In genomic region chr2:201642579-201643215, GRCh38 we compare ENCODE assay signal across 8 cellular contexts. TPM values are rescaled to one million over a fixed set of nuclear protein-coding genes. Genes with fewer than 3 reads are reported as not detected.
A peak's percentile ranks its signal among the peaks of the same experiment; 100 is the strongest.
DNase-seq lines count a peak whose midpoint lies in the region; ATAC-seq, FAIRE-seq and TF ChIP-seq lines count a peak whose summit lies in the region.

No MANE protein-coding gene starts in this region.

- H3K27ac Mint-ChIP-seq in chondrocyte (ENCODE audit: unreplicated experiment): peak overlapping the region; percentile 94

- H3K4me3 Mint-ChIP-seq in chondrocyte (ENCODE audit: unreplicated experiment): peak overlapping the region; percentile 90

- peak overlapping the region; percentile 99 for H3K4me3 ChIP-seq in A549

- H3K27me3 ChIP-seq in layer of hippocampus (ENCODE audit: control insufficient read depth, insufficient read depth, low read length): no peaks in the 10 kb centered on the region

- TF ChIP-seq RAD21 in A549 (conservative IDR thresholded peaks at IDR 0.05 in 1 of 2, IDR thresholded peaks at IDR 0.05 in 1 of 2): no peak

- CTCF ChIA-PET in A549 (lab: Yijun Ruan, JAX): interaction anchor here (0.8 kb wide), 1 partner anchor 22 kb away, joined by 3 read pairs; no protein-coding TSS in a partner anchor

- TF ChIP-seq CTCF in A549 (IDR thresholded peaks at IDR 0.05): no peak
- TF ChIP-seq CTCF in chondrocyte (IDR thresholded peaks at IDR 0.05): peak; percentile 34

- WGBS in A549 (ENCODE audit: missing lambda C conversion rate): 2% methylated on average over 21 of the region's 56 CpGs

- FAIRE-seq in A549 (lab: Jason Lieb, UNC): no peak

- no peaks in the 10 kb centered on the region for H3K9me3 ChIP-seq in A549

- POLR2A ChIA-PET in A549 (lab: Yijun Ruan, JAX): interaction anchor here (0.7 to 1.4 kb wide), 3 partner anchors 11 to 139 kb away, joined by 3 read pairs; no protein-coding TSS in a partner anchor

- peaks cover 5% of the 10 kb centered on the region for H3K36me3 Mint-ChIP-seq in chondrocyte (ENCODE audit: low read depth)

- peak; percentile 92 to 96 for ATAC-seq in A549
- peak; percentile 79 for ATAC-seq in HG03066 (IDR thresholded peaks at IDR 0.05; ENCODE audit: low read depth, unreplicated experiment)

- TF ChIP-seq EP300 in A549 (IDR thresholded peaks at IDR 0.05): no peak

- H3K27me3 Mint-ChIP-seq in chondrocyte (ENCODE audit: low read depth): no peaks in the 10 kb centered on the region

- H3K27ac ChIP-seq in A549: peak overlapping the region; percentile 94
- H3K27ac ChIP-seq in layer of hippocampus (ENCODE audit: low read depth, low read length): peak overlapping the region; percentile 74

- TF ChIP-seq POLR2A in A549 (IDR thresholded peaks at IDR 0.05; ENCODE audit: low read length) (peak; percentile 72), GM18526 (IDR thresholded peaks at IDR 0.05; ENCODE audit: extremely low read depth, insufficient read length) (peak; percentile 67)

- peaks cover 12% of the 10 kb centered on the region for H3K4me1 ChIP-seq in A549

- DNase-seq in A549 (ENCODE audit: low read depth in 1 of 2, low spot score in 1 of 2) (peak; percentile 67 to 78), NCI-H2227 (lab: John Stamatoyannopoulos, UW; ENCODE audit: unreplicated experiment) (peak; percentile 96), chondrocyte (ENCODE audit: low spot score) (peak; percentile 92)
- peak; percentile 67 to 78 for DNase-seq in activated CD4-positive, alpha-beta T cell treated with anti-CD3 and anti-CD28 coated beads for 24 hours (ENCODE audit: low read depth in 2 of 2)
- peak; percentile 63 to 77 (median 70) for DNase-seq in stimulated activated CD4-positive, alpha-beta T cell treated with anti-CD3 and anti-CD28 coated beads, Interleukin-1b, Interleukin-23, amount 100 ng/mL, for 24 hours (ENCODE audit: low read depth in 4 of 4, low spot score in 1 of 4)

- no peaks in the 10 kb centered on the region for H3K9me3 Mint-ChIP-seq in chondrocyte (ENCODE audit: low read depth)

- peaks cover 20% of the 10 kb centered on the region for H3K4me1 Mint-ChIP-seq in chondrocyte (ENCODE audit: low read depth)

- H3K4me2 ChIP-seq in A549: peak overlapping the region; percentile 92

TF ChIP-seq in A549, 52 proteins besides CTCF, POLR2A, EP300 and RAD21 (continues in another document):
- TF ChIP-seq KDM5A (IDR thresholded peaks at IDR 0.05) (no peak), SMC3 (IDR thresholded peaks at IDR 0.05) (0 out of 3 replicates have a peak, but pooled peaks have one; percentile 3), HDAC2 (IDR thresholded peaks at IDR 0.05) (no peak), ZSCAN20 (CRISPR knock-in tag; IDR thresholded peaks at IDR 0.05) (no peak), RCOR1 (IDR thresholded peaks at IDR 0.05; ENCODE audit: low read depth, low read length) (no peak), PHF8 (IDR thresholded peaks at IDR 0.05; ENCODE audit: borderline replicate concordance, low read depth) (peak; percentile 75), HOXB5 (CRISPR knock-in tag; IDR thresholded peaks at IDR 0.05) (no peak), ELK1 (IDR thresholded peaks at IDR 0.05; ENCODE audit: low read depth, low read length) (no peak), FOSL2 (IDR thresholded peaks at IDR 0.05) (no peak), FOSL2 (CRISPR knock-in tag; IDR thresholded peaks at IDR 0.05) (0 out of 2 replicates have a peak, but pooled peaks have one; percentile 9), NR3C1 (IDR thresholded peaks at IDR 0.05) (no peak), EHF (CRISPR knock-in tag; IDR thresholded peaks at IDR 0.05) (no peak), FOXS1 (CRISPR knock-in tag; IDR thresholded peaks at IDR 0.05) (no peak), MAX (IDR thresholded peaks at IDR 0.05) (peak; percentile 51; the same call in 1 of the 2 replicates), NPAS2 (CRISPR knock-in tag; IDR thresholded peaks at IDR 0.05; ENCODE audit: borderline replicate concordance) (no peak), RARB (CRISPR knock-in tag; IDR thresholded peaks at IDR 0.05) (no peak), CHD2 (IDR thresholded peaks at IDR 0.05; ENCODE audit: low read length, partially characterized antibody) (no peak), ZC3H11A (IDR thresholded peaks at IDR 0.05) (no peak), MYC (IDR thresholded peaks at IDR 0.05; ENCODE audit: borderline replicate concordance, low read length) (peak; percentile 19; the same call in 1 of the 2 replicates), ZFP36 (IDR thresholded peaks at IDR 0.05; ENCODE audit: borderline replicate concordance, partially characterized antibody) (no peak), RFX5 (IDR thresholded peaks at IDR 0.05) (no peak), BCL3 (IDR thresholded peaks at IDR 0.05) (peak; percentile 64; the same call in 2 of the 3 replicates), JUN (IDR thresholded peaks at IDR 0.05) (peak; percentile 49 to 65; a peak in 3 of 5 replicates), JUNB (IDR thresholded peaks at IDR 0.05) (no peak), MAZ (IDR thresholded peaks at IDR 0.05; ENCODE audit: borderline replicate concordance, low read depth, low read length) (no peak), HES2 (IDR thresholded peaks at IDR 0.05) (no peak), REST (IDR thresholded peaks at IDR 0.05) (no peak), FOSB (CRISPR knock-in tag; IDR thresholded peaks at IDR 0.05) (no peak), MAFK (IDR thresholded peaks at IDR 0.05; ENCODE audit: partially characterized antibody) (no peak)

RNA-seq across cellular contexts. Expression of gene TMEM237, which starts 0.6 kb away (rescaled TPM):
- 34.8 and 37.1 TPM in 2 replicates for polyA plus RNA-seq in A549 (2011; rRNA removed)
- 15.7 and 17.0 TPM in 2 replicates for polyA plus RNA-seq in A549 (2012; cell fraction: cytosol; rRNA removed)
- 6.5 and 10.9 TPM in 2 replicates for polyA plus RNA-seq in A549 (2012; cell fraction: nucleus; rRNA removed)
- polyA plus RNA-seq in A549 (2017; fragmentation: RNase III; extraction: RNeasy Plus Mini Kit Qiagen cat#74134 plus additional on column Dnase treatment): 15.7 to 20.1 TPM (median 19.6 TPM) in 3 replicates
- polyA minus RNA-seq in A549 (2011; rRNA and poly(A)+ RNA removed): 16.4 and 19.7 TPM in 2 replicates
- total RNA-seq in chondrocyte: 28.1 to 53.3 TPM (median 29.7 TPM) in 3 replicates

RNA-seq across cellular contexts. Expression of gene MPP4, which starts 55.7 kb away (rescaled TPM):
- 0.06 and 0.12 TPM in 2 replicates for polyA plus RNA-seq in A549 (2011; rRNA removed)
- 0.05 and 0.08 TPM in 2 replicates for polyA plus RNA-seq in A549 (2012; cell fraction: cytosol; rRNA removed)
- 0.20 and 0.24 TPM in 2 replicates for polyA plus RNA-seq in A549 (2012; cell fraction: nucleus; rRNA removed)
- 0.16 to 0.21 TPM (median 0.19 TPM) in 3 replicates for polyA plus RNA-seq in A549 (2017; fragmentation: RNase III; extraction: RNeasy Plus Mini Kit Qiagen cat#74134 plus additional on column Dnase treatment)
- 0.25 TPM in 1 of 2 replicates, not detected in the other for polyA minus RNA-seq in A549 (2011; rRNA and poly(A)+ RNA removed)
- 0.26 to 0.56 TPM (median 0.37 TPM) in 3 replicates for total RNA-seq in chondrocyte

Comparison
In these comparisons a context has a peak if more than half of its experiments do, and no peak if none do; other contexts are left out.
1. Peak in every context shown above with its lines: DNase-seq, ATAC-seq, H3K4me3 ChIP-seq and H3K27ac ChIP-seq.